18 cellular contexts compared by ENCODE assay signal in genomic region chr15:101112336-101113113, GRCh38.
DNase-seq lines count a peak whose midpoint lies in the region; ATAC-seq, FAIRE-seq and TF ChIP-seq lines count a peak whose summit lies in the region.
"Had no signal": no experiment of that assay in that cellular context is flagged by ENCODE, and none has a peak within 500 bp of the region (broad histone marks: within the 10 kb centered on the region; RNA-seq: fewer than 3 reads in every experiment).

No MANE protein-coding gene starts in this region.

- H3K23me2 ChIP-seq in H9 (ENCODE audit: insufficient read length, low read depth, low read length, poor library complexity, severe bottlenecking), result no peaks in the 10 kb centered on the region

- no peak for FAIRE-seq in bronchial epithelial cell (lab: Jason Lieb, UNC)

- in situ Hi-C loops in IMR-90 (cut with MboI; ENCODE audit: low sequenced_read_pairs), result no loop called here

- no peak overlapping the region for H2BK5ac ChIP-seq in H9 (ENCODE audit: insufficient read length, low read length)
- H2BK5ac ChIP-seq in IMR-90 (ENCODE audit: low read depth, low read length, poor library complexity, severe bottlenecking), result no peak overlapping the region

- WGBS in H9 (ENCODE audit: extremely low coverage, insufficient read length, low lambda C conversion rate), result no CpG with 5 or more reads among the region's 16 CpGs
- 48% methylated on average over 10 of the region's 16 CpGs; no CpG with 5 or more reads in 1 of the 2 experiments for whole genome bisulfite sequencing in IMR-90 (ENCODE audit: extremely low coverage in 2 of 2, insufficient read length in 1 of 2), 2 experiments

- H3K79me2 ChIP-seq in H9 (ENCODE audit: insufficient read depth, low read length), result no peaks in the 10 kb centered on the region

- POLR2A ChIA-PET in IMR-90 (lab: Charles Lee; ENCODE audit: unreplicated experiment), result interaction anchor here (0.6 kb wide), 1 partner anchor 140 kb away, joined by 3 read pairs; the partner anchor contains the start of gene CHSY1

- H4K91ac ChIP-seq in H9 (ENCODE audit: insufficient read length, low read depth, low read length), result no peak overlapping the region
- no peak overlapping the region for H4K91ac ChIP-seq in IMR-90 (ENCODE audit: insufficient read depth, low read depth, low read length)

- H3K18ac ChIP-seq in H9 (ENCODE audit: insufficient read length, low read depth, low read length) (no peak overlapping the region), IMR-90 (ENCODE audit: low read depth, low read length) (no peak overlapping the region; the same call in 1 of the 2 replicates)

- H2BK15ac ChIP-seq in H9 (ENCODE audit: low read depth, low read length) (no peak overlapping the region), IMR-90 (ENCODE audit: low read depth, low read length) (no peak overlapping the region)

- DNase-seq in H9 (peak; percentile 22), IMR-90 (no peak), bronchial epithelial cell (ENCODE audit: low read depth) (peak; percentile 74), nephron progenitor cell (no peak), Kasumi-1 (lab: John Stamatoyannopoulos, UW) (no peak), medulla oblongata (ENCODE audit: extremely low spot score) (no peak), NK-92 (lab: John Stamatoyannopoulos, UW; ENCODE audit: unreplicated experiment) (no peak)
- DNase-seq: activated CD4-positive, alpha-beta T cell treated with anti-CD3 and anti-CD28 coated beads, Interleukin-2, amount 10 ng/mL, durations not matched to agents 24 days and 14 days; activated CD8-positive, alpha-beta memory T cell treated with anti-CD3 and anti-CD28 coated beads, Interleukin-2, amount 50 U/mL, for 4 hours; AML-193; Caco-2; dermis blood vessel endothelial cell; HCEC 1CT; midbrain; NCI-H526 treated with DMSO at 0.1 percent for 48 hours; SHP77 treated with DMSO at 0.1 percent for 48 hours; stimulated activated CD4-positive, alpha-beta T cell treated with anti-CD3 and anti-CD28 coated beads, Interleukin-4, amount 100 ng/mL, for 4 hours had no signal

- intact Hi-C loops in IMR-90 (cut with micrococcal nuclease), result no loop called here

- H3K27me3 ChIP-seq in H9 (ENCODE audit: insufficient read depth, low read length) (no peaks in the 10 kb centered on the region), IMR-90 (ENCODE audit: control insufficient read depth, insufficient read depth, low read length) (no peaks in the 10 kb centered on the region), bronchial epithelial cell (ENCODE audit: control insufficient read depth, insufficient read depth, low read length) (no peaks in the 10 kb centered on the region)

- H3K27me3 Mint-ChIP-seq in H9 (ENCODE audit: low read depth), result no peaks in the 10 kb centered on the region; the same call in 1 of the 2 replicates
- peaks cover 4% of the 10 kb centered on the region for H3K27me3 Mint-ChIP-seq in nephron progenitor cell (ENCODE audit: low read depth, poor library complexity)
- H3K27me3 Mint-ChIP-seq: activated CD4-positive, alpha-beta T cell treated with anti-CD3 and anti-CD28 coated beads, Interleukin-2, amount 10 ng/mL, durations not matched to agents 24 days and 14 days had no signal

- H3K4me3 Mint-ChIP-seq in H9 (no peak overlapping the region; a peak in 1 of 5 replicates), nephron progenitor cell (no peak overlapping the region)
- H3K4me3 Mint-ChIP-seq: activated CD4-positive, alpha-beta T cell treated with anti-CD3 and anti-CD28 coated beads, Interleukin-2, amount 10 ng/mL, durations not matched to agents 24 days and 14 days had no signal

- no peaks in the 10 kb centered on the region for H4K20me1 ChIP-seq in H9 (ENCODE audit: control insufficient read depth, insufficient read depth, insufficient read length)
- no peaks in the 10 kb centered on the region for H4K20me1 ChIP-seq in IMR-90 (ENCODE audit: insufficient read depth, low read length)

- H2BK120ac ChIP-seq in H9 (ENCODE audit: low read depth, low read length, poor library complexity, severe bottlenecking), result no peak overlapping the region
- H2BK120ac ChIP-seq in IMR-90 (ENCODE audit: low read depth, low read length), result no peak overlapping the region

- no peak overlapping the region for H3K27ac ChIP-seq in H9 (ENCODE audit: insufficient read length, low read depth, low read length)
- no peak overlapping the region for H3K27ac ChIP-seq in IMR-90 (ENCODE audit: insufficient read depth, low read length)

- H3K4me2 ChIP-seq in H9 (ENCODE audit: insufficient read depth, insufficient read length, low read length), result no peak overlapping the region
- no peak overlapping the region for H3K4me2 ChIP-seq in IMR-90 (ENCODE audit: low read depth, low read length)

- H3K9me3 ChIP-seq in H9 (ENCODE audit: control insufficient read depth, low read depth, low read length) (no peaks in the 10 kb centered on the region), IMR-90 (ENCODE audit: control insufficient read depth, insufficient read depth, low read length) (no peaks in the 10 kb centered on the region)
- H3K9me3 ChIP-seq: Caco-2 had no signal

- H3K4me1 Mint-ChIP-seq in H9, result peaks cover 8 to 14% of the 10 kb centered on the region in 2 experiments
- peaks cover 61% of the 10 kb centered on the region for H3K4me1 Mint-ChIP-seq in nephron progenitor cell

- H3K4ac ChIP-seq in H9 (ENCODE audit: low read depth, low read length) (no peak overlapping the region), IMR-90 (ENCODE audit: low read depth, low read length) (no peak overlapping the region)

- H3K9me1 ChIP-seq in IMR-90 (ENCODE audit: insufficient read depth, low read length), result peaks cover 7% of the 10 kb centered on the region

- H3K4me1 ChIP-seq in H9 (ENCODE audit: insufficient read depth, low read length), result no peaks in the 10 kb centered on the region
- peaks cover 13% of the 10 kb centered on the region for H3K4me1 ChIP-seq in IMR-90 (ENCODE audit: control insufficient read depth, insufficient read depth, low read length)
- H3K4me1 ChIP-seq: Caco-2 had no signal

- H3K36me3 Mint-ChIP-seq in H9 (ENCODE audit: insufficient read depth in 1 of 3, low read depth in 3 of 3) (no peaks in the 10 kb centered on the region), nephron progenitor cell (ENCODE audit: low read depth) (no peaks in the 10 kb centered on the region)

- peak overlapping the region; percentile 34 for H2AK9ac ChIP-seq in IMR-90 (replicated peaks; ENCODE audit: low read depth, low read length, poor library complexity)

- H3K23ac ChIP-seq in H9 (ENCODE audit: insufficient read length, low read depth, low read length) (no peak overlapping the region), IMR-90 (ENCODE audit: low read depth, low read length) (no peak overlapping the region)

- H2AK5ac ChIP-seq in H9 (ENCODE audit: insufficient read length, low read length) (no peak overlapping the region), IMR-90 (ENCODE audit: low read depth, low read length) (no peak overlapping the region)

- H2BK12ac ChIP-seq in H9 (ENCODE audit: insufficient read length, low read depth, low read length), result no peak overlapping the region

- H3T11ph ChIP-seq in H9 (ENCODE audit: low read length), result no peak overlapping the region

- H3K9ac ChIP-seq in H9 (ENCODE audit: extremely low read depth, insufficient read length, low read length) (no peak overlapping the region), IMR-90 (ENCODE audit: low read depth, low read length) (no peak overlapping the region)

- no TSS peak for BruUV-seq in IMR-90 (replicated peaks; lab: Mats Ljungman, UMichigan)

- H3K14ac ChIP-seq in H9 (ENCODE audit: insufficient read depth, low read length) (no peak overlapping the region; the same call in 1 of the 2 replicates), IMR-90 (replicated peaks; ENCODE audit: low read depth, low read length) (no peak overlapping the region)

- no peak overlapping the region for H4K8ac ChIP-seq in H9 (replicated peaks; ENCODE audit: insufficient read length, low read depth, low read length)
- H4K8ac ChIP-seq in IMR-90 (ENCODE audit: low read depth in 2 of 2, low read length in 2 of 2), result no peak overlapping the region

- H3K56ac ChIP-seq in H9 (ENCODE audit: insufficient read length, low read depth, low read length), result no peak overlapping the region
- no peak overlapping the region for H3K56ac ChIP-seq in IMR-90 (ENCODE audit: extremely low read depth, insufficient read depth, low read length)

- no peak for TF ChIP-seq CTCF in H9 (conservative IDR thresholded peaks at IDR 0.05)
- no peak for TF ChIP-seq CTCF in IMR-90 (conservative IDR thresholded peaks at IDR 0.05; ENCODE audit: low read depth, low read length)
- TF ChIP-seq CTCF in bronchial epithelial cell (IDR thresholded peaks at IDR 0.05; ENCODE audit: insufficient read depth, low read length, severe bottlenecking), result no peak
- no peak for TF ChIP-seq CTCF in nephron progenitor cell (IDR thresholded peaks at IDR 0.05)

- no peak overlapping the region for H4K5ac ChIP-seq in H9 (ENCODE audit: insufficient read length, low read depth, low read length)
- no peak overlapping the region; the same call in 1 of the 2 replicates for H4K5ac ChIP-seq in IMR-90 (ENCODE audit: low read depth, low read length)

- ATAC-seq in IMR-90 (ENCODE audit: low read depth), result no peak
- ATAC-seq in GM19395 (IDR thresholded peaks at IDR 0.05; ENCODE audit: unreplicated experiment), result no peak

- CTCF ChIA-PET in IMR-90 (lab: Yijun Ruan, JAX), result no interaction called here

- no peaks in the 10 kb centered on the region for H3K79me1 ChIP-seq in H9 (ENCODE audit: insufficient read depth, low read depth, low read length, poor library complexity, severe bottlenecking)
- no peaks in the 10 kb centered on the region; a peak in 1 of 4 replicates for H3K79me1 ChIP-seq in IMR-90 (ENCODE audit: low read depth in 1 of 2, low read length in 2 of 2)

- no peaks in the 10 kb centered on the region for H3K36me3 ChIP-seq in IMR-90 (ENCODE audit: control insufficient read depth, insufficient read depth, low read length)
- H3K36me3 ChIP-seq in bronchial epithelial cell (ENCODE audit: control insufficient read depth, insufficient read depth, low read length), result no peaks in the 10 kb centered on the region

- TF ChIP-seq RAD21 in IMR-90 (IDR thresholded peaks at IDR 0.05; ENCODE audit: low read length), result no peak

- H2BK20ac ChIP-seq in H9 (ENCODE audit: low read depth, low read length, poor library complexity, severe bottlenecking), result no peak overlapping the region
- H2BK20ac ChIP-seq in IMR-90 (ENCODE audit: low read depth, low read length), result no peak overlapping the region

- no peak for TF ChIP-seq POLR2A in IMR-90 (IDR thresholded peaks at IDR 0.05; ENCODE audit: low read depth, low read length)

- peak overlapping the region; percentile 41 to 67 (median 60); a peak in 5 of 7 replicates for H3K27ac Mint-ChIP-seq in H9
- peak overlapping the region; percentile 89 for H3K27ac Mint-ChIP-seq in nephron progenitor cell
- H3K27ac Mint-ChIP-seq: activated CD4-positive, alpha-beta T cell treated with anti-CD3 and anti-CD28 coated beads, Interleukin-2, amount 10 ng/mL, durations not matched to agents 24 days and 14 days had no signal

- H3K9me3 Mint-ChIP-seq in H9 (peaks cover 2 to 3% of the 10 kb centered on the region in 2 experiments; a peak in 2 of 5 replicates), nephron progenitor cell (peaks cover 14% of the 10 kb centered on the region)
- H3K9me3 Mint-ChIP-seq: activated CD4-positive, alpha-beta T cell treated with anti-CD3 and anti-CD28 coated beads, Interleukin-2, amount 10 ng/mL, durations not matched to agents 24 days and 14 days had no signal

- dilution Hi-C loops in IMR-90 (cut with HindIII; ENCODE audit: low sequenced_read_pairs, unreplicated experiment), result no loop called here

- no peak overlapping the region for H2AFZ ChIP-seq in H9 (ENCODE audit: low read length)
- peak overlapping the region; percentile 44 for H2AFZ ChIP-seq in IMR-90 (replicated peaks; ENCODE audit: low read length, poor library complexity)

- H3K4me3 ChIP-seq in IMR-90 (ENCODE audit: insufficient read depth, low read depth, low read length) (no peak overlapping the region), bronchial epithelial cell (ENCODE audit: low read depth, low read length) (no peak overlapping the region)

Comparison
In these comparisons a context has a peak if more than half of its experiments do, and no peak if none do; other contexts are left out.
1. DNase-seq: peak in H9 (single experiment) and bronchial epithelial cell (single experiment); none in IMR-90 (single experiment), nephron progenitor cell (single experiment), Kasumi-1 (0 of 2), medulla oblongata (single experiment) and NK-92 (single experiment).